In the genomic region with DNA sequence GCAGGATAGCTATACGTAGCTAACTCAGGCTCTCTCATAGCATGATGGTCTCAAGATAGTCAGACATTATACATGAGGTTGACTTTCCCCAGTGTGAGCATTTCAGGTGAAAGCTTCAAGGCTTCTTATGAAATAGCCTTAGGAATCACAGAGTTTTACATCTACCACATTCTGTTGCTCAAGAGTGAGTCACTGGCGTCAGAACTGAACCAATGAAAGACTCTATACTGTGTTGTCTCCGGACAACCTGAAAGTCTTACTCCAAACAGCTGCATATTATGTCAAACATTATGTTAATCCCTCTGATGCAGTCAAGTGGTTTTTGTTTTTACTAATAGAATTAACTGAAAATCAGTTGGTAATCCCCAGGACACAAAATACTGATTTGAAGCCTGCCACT, we compare ENCODE assay signal across 21 cellular contexts.
A peak's percentile ranks its signal among the peaks of the same experiment; 100 is the strongest.
DNase-seq lines count a peak whose midpoint lies in the region; ATAC-seq and TF ChIP-seq lines count a peak whose summit lies in the region.
"Had no signal": no experiment of that assay in that cellular context is flagged by ENCODE, and none has a peak within 500 bp of the region (broad histone marks: within the 10 kb centered on the region; RNA-seq: fewer than 3 reads in every experiment).

No MANE protein-coding gene starts in this region.

- in situ Hi-C loops in GM23248 (cut with MboI) = loop anchor here (10.0 kb wide), 1 partner anchor 302 kb away; no protein-coding TSS in a partner anchor

- TF ChIP-seq POLR2A in NB4 (IDR thresholded peaks at IDR 0.05; ENCODE audit: extremely low read depth, insufficient read length) = no peak

- no peak for ATAC-seq in SK-N-SH treated with all-trans-retinoic acid at 6 μM for 48 hours
- ATAC-seq: activated naive CD4-positive, alpha-beta T cell treated with anti-CD3 and anti-CD28 coated beads, Interleukin-2, amount 50 U/mL, for 72 hours; left lung; natural killer cell treated with Interleukin-12 subunit alpha and Interleukin-12 subunit beta and Interleukin-15 and Interleukin-18, amount 100 ng/mL, for 72 hours had no signal

- no peaks in the 10 kb centered on the region for H3K79me1 ChIP-seq in mesenchymal stem cell (replicated peaks; ENCODE audit: low read length, poor library complexity, severe bottlenecking)

- H2BK12ac ChIP-seq in mesenchymal stem cell (ENCODE audit: low read length in 2 of 2) = no peak overlapping the region

- H2AFZ ChIP-seq in GM23248 (no peak overlapping the region), mesenchymal stem cell (ENCODE audit: low read depth, low read length) (no peak overlapping the region)
- H2AFZ ChIP-seq: hepatocyte had no signal

- DNase-seq in GM23248 (peak; percentile 33), NB4 (ENCODE audit: low read depth) (peak; percentile 15), astrocyte of the hippocampus (ENCODE audit: low read depth, low spot score) (peak; percentile 7), mesenchymal stem cell (peak; percentile 18), medulla oblongata (ENCODE audit: extremely low spot score) (no peak), NCI-H1436 treated with DMSO at 0.1 percent for 48 hours (lab: John Stamatoyannopoulos, UW) (no peak)
- no peak for DNase-seq in activated CD8-positive, alpha-beta memory T cell treated with anti-CD3 and anti-CD28 coated beads for 24 hours
- DNase-seq: activated B cell treated with CpG ODN at 0.5 μM for 24 hours; activated CD4-positive, alpha-beta T cell treated with anti-CD3 and anti-CD28 coated beads, Interleukin-2, amount 50 U/mL, for 48 hours; aorta; left lung; MM.1S; NCI-H1694; NCI-H748 treated with DMSO at 0.1 percent for 48 hours; SHP77; SW 1271 had no signal

- H3K9ac ChIP-seq in GM23248 = no peak overlapping the region
- H3K9ac ChIP-seq in mesenchymal stem cell (ENCODE audit: low read length) = no peak overlapping the region
- H3K9ac ChIP-seq: parathyroid adenoma had no signal

- H3K4ac ChIP-seq in mesenchymal stem cell (ENCODE audit: low read depth in 1 of 2, low read length in 2 of 2) = no peak overlapping the region

- no peak for TF ChIP-seq CTCF in NB4 (IDR thresholded peaks at IDR 0.05; ENCODE audit: low read depth, low read length)

- no peaks in the 10 kb centered on the region for H3K79me2 ChIP-seq in GM23248 (ENCODE audit: insufficient read depth)
- H3K79me2 ChIP-seq: hepatocyte, parathyroid adenoma had no signal

- no peak overlapping the region for H3K18ac ChIP-seq in mesenchymal stem cell (ENCODE audit: low read depth in 1 of 2, low read length in 2 of 2)

- H3K9me2 ChIP-seq in GM23248 (ENCODE audit: insufficient read depth) = no peaks in the 10 kb centered on the region

- no peak overlapping the region for H3K4me3 ChIP-seq in GM23248
- no peak overlapping the region for H3K4me3 ChIP-seq in NB4 (ENCODE audit: low read depth, low read length)
- no peak overlapping the region for H3K4me3 ChIP-seq in mesenchymal stem cell (ENCODE audit: insufficient read depth in 1 of 2, low read depth in 1 of 2, low read length in 2 of 2)
- H3K4me3 ChIP-seq: hepatocyte, left lung had no signal

- no peaks in the 10 kb centered on the region for H4K20me1 ChIP-seq in GM23248 (ENCODE audit: insufficient read depth)

- H3K4me1 ChIP-seq in GM23248 (ENCODE audit: insufficient read depth) = no peaks in the 10 kb centered on the region
- no peaks in the 10 kb centered on the region for H3K4me1 ChIP-seq in mesenchymal stem cell (ENCODE audit: control insufficient read depth, insufficient read depth, low read depth, low read length)
- H3K4me1 ChIP-seq: left lung, parathyroid adenoma had no signal

- H3K36me3 ChIP-seq in GM23248 (ENCODE audit: low read depth) (no peaks in the 10 kb centered on the region), mesenchymal stem cell (ENCODE audit: control insufficient read depth in 1 of 2, insufficient read depth in 2 of 2, low read depth in 1 of 2, low read length in 2 of 2) (no peaks in the 10 kb centered on the region)
- H3K36me3 ChIP-seq: left lung had no signal

- H2BK15ac ChIP-seq in mesenchymal stem cell (ENCODE audit: low read depth, poor library complexity, severe bottlenecking) = no peak overlapping the region

- WGBS in GM23248 (ENCODE audit: low coverage in 1 of 2, low lambda C conversion rate in 2 of 2, missing lambda C conversion rate in 2 of 2), 2 experiments = 41 to 47% methylated on average over 3 of the region's 3 CpGs
- WGBS in mesenchymal stem cell = 96% methylated on average over 2 of the region's 3 CpGs

- H3F3A ChIP-seq in GM23248 (ENCODE audit: insufficient read depth) = no peaks in the 10 kb centered on the region

- no peak overlapping the region for H4K8ac ChIP-seq in mesenchymal stem cell (ENCODE audit: low read length)

- H2BK5ac ChIP-seq in mesenchymal stem cell (ENCODE audit: low read depth, low read length, poor library complexity, severe bottlenecking) = no peak overlapping the region

- no peak overlapping the region for H3K27ac ChIP-seq in GM23248
- no peak overlapping the region for H3K27ac ChIP-seq in mesenchymal stem cell (ENCODE audit: low read length, poor library complexity, severe bottlenecking)
- H3K27ac ChIP-seq: hepatocyte, left lung, parathyroid adenoma had no signal

- no peak overlapping the region for H3K4me2 ChIP-seq in GM23248 (ENCODE audit: unreplicated experiment)
- H3K4me2 ChIP-seq in mesenchymal stem cell (ENCODE audit: low read length, poor library complexity, severe bottlenecking) = no peak overlapping the region
- H3K4me2 ChIP-seq: hepatocyte had no signal

- H4K91ac ChIP-seq in mesenchymal stem cell (ENCODE audit: low read length) = no peak overlapping the region

- H2BK120ac ChIP-seq in mesenchymal stem cell (ENCODE audit: low read depth, low read length) = no peak overlapping the region

- no peak overlapping the region for H2AK5ac ChIP-seq in mesenchymal stem cell (ENCODE audit: low read length, severe bottlenecking)

- H3K9me3 ChIP-seq in GM23248 (ENCODE audit: low read depth) (no peaks in the 10 kb centered on the region), mesenchymal stem cell (ENCODE audit: control insufficient read depth, low read length) (peaks cover 4% of the 10 kb centered on the region)
- H3K9me3 ChIP-seq: left lung had no signal

- no peak overlapping the region for H3K23ac ChIP-seq in mesenchymal stem cell (ENCODE audit: low read length in 2 of 2)

- H3K27me3 ChIP-seq in GM23248 (replicated peaks; ENCODE audit: insufficient read depth) (no peaks in the 10 kb centered on the region; the same call in none of the 2 replicates), mesenchymal stem cell (ENCODE audit: control insufficient read depth in 1 of 2, insufficient read depth in 1 of 2, low read length in 2 of 2) (no peaks in the 10 kb centered on the region)
- H3K27me3 ChIP-seq: hepatocyte, left lung had no signal

- no peak overlapping the region for H3K14ac ChIP-seq in mesenchymal stem cell (ENCODE audit: low read length in 2 of 2)

TF ChIP-seq in SK-N-SH treated with all-trans-retinoic acid at 6 μM for 48 hours, 23 proteins besides CTCF, POLR2A, EP300 and RAD21:
- TF ChIP-seq ISL1 (CRISPR knock-in tag; IDR thresholded peaks at IDR 0.05) = no peak
- TF ChIP-seq, protein P1, sequence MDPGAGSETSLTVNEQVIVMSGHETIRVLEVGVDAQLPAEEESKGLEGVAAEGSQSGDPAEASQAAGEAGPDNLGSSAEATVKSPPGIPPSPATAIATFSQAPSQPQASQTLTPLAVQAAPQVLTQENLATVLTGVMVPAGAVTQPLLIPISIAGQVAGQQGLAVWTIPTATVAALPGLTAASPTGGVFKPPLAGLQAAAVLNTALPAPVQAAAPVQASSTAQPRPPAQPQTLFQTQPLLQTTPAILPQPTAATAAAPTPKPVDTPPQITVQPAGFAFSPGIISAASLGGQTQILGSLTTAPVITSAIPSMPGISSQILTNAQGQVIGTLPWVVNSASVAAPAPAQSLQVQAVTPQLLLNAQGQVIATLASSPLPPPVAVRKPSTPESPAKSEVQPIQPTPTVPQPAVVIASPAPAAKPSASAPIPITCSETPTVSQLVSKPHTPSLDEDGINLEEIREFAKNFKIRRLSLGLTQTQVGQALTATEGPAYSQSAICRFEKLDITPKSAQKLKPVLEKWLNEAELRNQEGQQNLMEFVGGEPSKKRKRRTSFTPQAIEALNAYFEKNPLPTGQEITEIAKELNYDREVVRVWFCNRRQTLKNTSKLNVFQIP (CRISPR knock-in tag; IDR thresholded peaks at IDR 0.05; ENCODE audit: borderline replicate concordance, low read depth) = no peak
- TF ChIP-seq RARB (CRISPR knock-in tag; IDR thresholded peaks at IDR 0.05) = no peak
- TF ChIP-seq BACH2 (CRISPR knock-in tag; IDR thresholded peaks at IDR 0.05; ENCODE audit: borderline replicate concordance) = no peak
- TF ChIP-seq SNAI2 (CRISPR knock-in tag; IDR thresholded peaks at IDR 0.05) = no peak

Comparison
In these comparisons a context has a peak if more than half of its experiments do, and no peak if none do; other contexts are left out.
1. DNase-seq: peak in GM23248 (single experiment), NB4 (single experiment), astrocyte of the hippocampus (single experiment) and mesenchymal stem cell (single experiment); none in medulla oblongata (single experiment), NCI-H1436 treated with DMSO at 0.1 percent for 48 hours (single experiment) and activated CD8-positive, alpha-beta memory T cell treated with anti-CD3 and anti-CD28 coated beads for 24 hours (single experiment).